ENCODE assay signal across 9 cellular contexts in genomic region chr1:113191579-113192076, GRCh38.
DNase-seq lines count a peak whose midpoint lies in the region; ATAC-seq, FAIRE-seq and TF ChIP-seq lines count a peak whose summit lies in the region.
"Had no signal": no experiment of that assay in that cellular context is flagged by ENCODE, and none has a peak within 500 bp of the region (broad histone marks: within the 10 kb centered on the region; RNA-seq: fewer than 3 reads in every experiment).

No MANE protein-coding gene starts in this region.

- CTCF ChIA-PET in A549 (lab: Yijun Ruan, JAX), result no interaction called here

- H3K4me1 ChIP-seq in A549 (peaks cover 9% of the 10 kb centered on the region; the same call in 1 of the 3 replicates), uterus (no peaks in the 10 kb centered on the region), right atrium auricular region (no peaks in the 10 kb centered on the region)

- H3K9me3 ChIP-seq in A549 (no peaks in the 10 kb centered on the region), uterus (no peaks in the 10 kb centered on the region), right atrium auricular region (peaks cover 0 to 5% of the 10 kb centered on the region in 2 donors)

- H3K27ac ChIP-seq in A549, result peak overlapping the region in 1 of 2 experiments; percentile 41; a peak in 1 of 6 replicates
- H3K27ac ChIP-seq in caudate nucleus (ENCODE audit: low read depth, low read length), result peak overlapping the region; percentile 67
- H3K27ac ChIP-seq in uterus, result no peak overlapping the region
- H3K27ac ChIP-seq in right atrium auricular region, result no peak overlapping the region

- no peak for TF ChIP-seq CTCF in A549 (IDR thresholded peaks at IDR 0.05)
- TF ChIP-seq CTCF in uterus (IDR thresholded peaks at IDR 0.05), result no peak
- TF ChIP-seq CTCF in right atrium auricular region (IDR thresholded peaks at IDR 0.05), result no peak

- no peak for FAIRE-seq in A549 (lab: Jason Lieb, UNC)

- TF ChIP-seq EP300 in A549 (IDR thresholded peaks at IDR 0.05), result no peak

- H3K27me3 ChIP-seq in uterus (no peaks in the 10 kb centered on the region), right atrium auricular region (no peaks in the 10 kb centered on the region)

- DNase-seq in A549 (ENCODE audit: low read depth in 1 of 2, low spot score in 1 of 2), result peak in 1 of 2 experiments; percentile 50
- DNase-seq in caudate nucleus (lab: John Stamatoyannopoulos, UW), result peak in 33 of 61 donors; percentile 7 to 81 (median 38)
- no peak for DNase-seq in uterus
- DNase-seq in NCI-H446 (lab: John Stamatoyannopoulos, UW), result no peak
- no peak for DNase-seq in NCI-H510A treated with DMSO at 0.1 percent for 48 hours (lab: John Stamatoyannopoulos, UW)
- no peak for DNase-seq in right atrium auricular region (ENCODE audit: low spot score)
- DNase-seq: AML-193 had no signal

- H3K4me3 ChIP-seq in A549 (no peak overlapping the region), uterus (no peak overlapping the region), right atrium auricular region (no peak overlapping the region)

- ATAC-seq in A549 (peak; percentile 59 to 61; a peak in 4 of 6 replicates), GM19328 (IDR thresholded peaks at IDR 0.05; ENCODE audit: unreplicated experiment) (peak; percentile 60), HG03469 (IDR thresholded peaks at IDR 0.05; ENCODE audit: unreplicated experiment) (peak; percentile 83)

- WGBS in A549 (ENCODE audit: missing lambda C conversion rate), result 54% methylated on average over 6 of the region's 11 CpGs

- TF ChIP-seq RAD21 in A549 (conservative IDR thresholded peaks at IDR 0.05 in 1 of 2, IDR thresholded peaks at IDR 0.05 in 1 of 2), result no peak

- H3K4me2 ChIP-seq in A549, result peak overlapping the region; percentile 26; the same call in 1 of the 3 replicates

- no peaks in the 10 kb centered on the region for H3K36me3 ChIP-seq in uterus
- H3K36me3 ChIP-seq in right atrium auricular region, result no peaks in the 10 kb centered on the region

- intact Hi-C loops in uterus (cut with DNase I; ENCODE audit: low total_unique reads), result no loop called here

- POLR2A ChIA-PET in A549 (lab: Yijun Ruan, JAX), result no interaction called here

- no peak for TF ChIP-seq POLR2A in A549 (IDR thresholded peaks at IDR 0.05; ENCODE audit: low read length)
- no peak for TF ChIP-seq POLR2A in uterus (IDR thresholded peaks at IDR 0.05)

TF ChIP-seq in A549, 52 proteins besides CTCF, POLR2A, EP300 and RAD21:
- TF ChIP-seq CBX8 (IDR thresholded peaks at IDR 0.05) (no peak), NR3C1 (IDR thresholded peaks at IDR 0.05) (no peak), CEBPB (IDR thresholded peaks at IDR 0.05) (no peak), FOSL2 (IDR thresholded peaks at IDR 0.05) (no peak), FOSL2 (CRISPR knock-in tag; IDR thresholded peaks at IDR 0.05) (no peak), JUN (IDR thresholded peaks at IDR 0.05) (no peak), REST (IDR thresholded peaks at IDR 0.05) (no peak), GATA3 (IDR thresholded peaks at IDR 0.05; ENCODE audit: borderline replicate concordance) (no peak), SREBF2 (IDR thresholded peaks at IDR 0.05) (no peak), ELK1 (IDR thresholded peaks at IDR 0.05; ENCODE audit: low read depth, low read length) (no peak), RCOR1 (IDR thresholded peaks at IDR 0.05; ENCODE audit: low read depth, low read length) (no peak), BCL3 (IDR thresholded peaks at IDR 0.05) (no peak), JUNB (IDR thresholded peaks at IDR 0.05) (no peak), HOXA7 (CRISPR knock-in tag; IDR thresholded peaks at IDR 0.05) (no peak), ZFP36 (IDR thresholded peaks at IDR 0.05; ENCODE audit: borderline replicate concordance, partially characterized antibody) (no peak), PBX3 (IDR thresholded peaks at IDR 0.05) (no peak), PHF8 (IDR thresholded peaks at IDR 0.05; ENCODE audit: borderline replicate concordance, low read depth) (no peak)

Comparison
In these comparisons a context has a peak if more than half of its experiments do, and no peak if none do; other contexts are left out.
1. DNase-seq: peak in caudate nucleus (33 of 61); none in uterus (0 of 2), NCI-H446 (0 of 2), NCI-H510A treated with DMSO at 0.1 percent for 48 hours (single experiment) and right atrium auricular region (single experiment).
2. Peak in every context shown above with its lines, with median percentiles within 50 percentile points of each other: ATAC-seq.